Comparison of ENCODE assay signal across 3 cellular contexts in genomic region chr5:117110548-117110947, GRCh38.
TF ChIP-seq lines count a peak whose summit lies in the region.

No MANE protein-coding gene starts in this region.

TF ChIP-seq in GM23338, 12 proteins besides CTCF, POLR2A, EP300 and RAD21 (continued from another document):
- no peak for TF ChIP-seq ZNF462 (CRISPR knock-in tag; IDR thresholded peaks at IDR 0.05)
- TF ChIP-seq EZH2 (IDR thresholded peaks at IDR 0.05; ENCODE audit: low read depth, unreplicated experiment): no peak

TF ChIP-seq in WTC11, 78 proteins besides CTCF, POLR2A, EP300 and RAD21 (continues in another document):
- TF ChIP-seq E2F1 (CRISPR knock-in tag; IDR thresholded peaks at IDR 0.05): no peak
- no peak for TF ChIP-seq AR (CRISPR knock-in tag; IDR thresholded peaks at IDR 0.05)
- TF ChIP-seq ZNF232 (CRISPR knock-in tag; IDR thresholded peaks at IDR 0.05): no peak
- TF ChIP-seq USF1 (CRISPR knock-in tag; IDR thresholded peaks at IDR 0.05): no peak
- TF ChIP-seq CBFB (CRISPR knock-in tag; IDR thresholded peaks at IDR 0.05; ENCODE audit: low read depth): no peak
- TF ChIP-seq ATF6 (CRISPR knock-in tag; IDR thresholded peaks at IDR 0.05): no peak
- TF ChIP-seq SMAD3 (CRISPR knock-in tag; IDR thresholded peaks at IDR 0.05; ENCODE audit: borderline replicate concordance): no peak
- no peak for TF ChIP-seq GABPB1 (CRISPR knock-in tag; IDR thresholded peaks at IDR 0.05)
- TF ChIP-seq CDX4 (CRISPR knock-in tag; IDR thresholded peaks at IDR 0.05; ENCODE audit: borderline replicate concordance): no peak
- no peak for TF ChIP-seq ZNF671 (CRISPR knock-in tag; IDR thresholded peaks at IDR 0.05)
- TF ChIP-seq JUN (CRISPR knock-in tag; IDR thresholded peaks at IDR 0.05): no peak
- no peak for TF ChIP-seq FOXP4 (CRISPR knock-in tag; IDR thresholded peaks at IDR 0.05)
- no peak for TF ChIP-seq HMGXB4 (CRISPR knock-in tag; IDR thresholded peaks at IDR 0.05)

TF ChIP-seq in H1, 55 proteins besides CTCF, POLR2A, EP300 and RAD21 (continued from another document):
- TF ChIP-seq TCF12 (IDR thresholded peaks at IDR 0.05; ENCODE audit: low read depth, low read length) (no peak), TAF1 (IDR thresholded peaks at IDR 0.05; ENCODE audit: low read depth, low read length) (no peak), NANOG (IDR thresholded peaks at IDR 0.05; ENCODE audit: insufficient read depth, low read depth, low read length, poor library complexity, severe bottlenecking) (no peak), CHD2 (IDR thresholded peaks at IDR 0.05; ENCODE audit: low read length) (no peak), KDM5A (IDR thresholded peaks at IDR 0.05; ENCODE audit: low read length) (no peak), CBX8 (IDR thresholded peaks at IDR 0.05; ENCODE audit: borderline replicate concordance, low read depth, low read length) (no peak), POLR2AphosphoS5 (IDR thresholded peaks at IDR 0.05; ENCODE audit: low read depth, low read length) (no peak), E2F6 (IDR thresholded peaks at IDR 0.05) (no peak), CHD7 (IDR thresholded peaks at IDR 0.05; ENCODE audit: insufficient replicate concordance, low read length) (no peak), GTF2F1 (IDR thresholded peaks at IDR 0.05; ENCODE audit: borderline replicate concordance, low read depth, low read length) (no peak), CTBP2 (IDR thresholded peaks at IDR 0.05; ENCODE audit: borderline replicate concordance, insufficient read depth, insufficient read length, low read length) (no peak), KDM4A (IDR thresholded peaks at IDR 0.05; ENCODE audit: low read depth, low read length, severe bottlenecking) (no peak), NRF1 (IDR thresholded peaks at IDR 0.05; ENCODE audit: low read depth, low read length) (no peak), KDM1A (IDR thresholded peaks at IDR 0.05; ENCODE audit: borderline replicate concordance, low read length) (no peak), RFX5 (IDR thresholded peaks at IDR 0.05; ENCODE audit: borderline replicate concordance, low read depth, low read length) (no peak), RXRA (IDR thresholded peaks at IDR 0.05; ENCODE audit: insufficient read depth, low read depth, low read length) (no peak)
